In the genomic region with DNA sequence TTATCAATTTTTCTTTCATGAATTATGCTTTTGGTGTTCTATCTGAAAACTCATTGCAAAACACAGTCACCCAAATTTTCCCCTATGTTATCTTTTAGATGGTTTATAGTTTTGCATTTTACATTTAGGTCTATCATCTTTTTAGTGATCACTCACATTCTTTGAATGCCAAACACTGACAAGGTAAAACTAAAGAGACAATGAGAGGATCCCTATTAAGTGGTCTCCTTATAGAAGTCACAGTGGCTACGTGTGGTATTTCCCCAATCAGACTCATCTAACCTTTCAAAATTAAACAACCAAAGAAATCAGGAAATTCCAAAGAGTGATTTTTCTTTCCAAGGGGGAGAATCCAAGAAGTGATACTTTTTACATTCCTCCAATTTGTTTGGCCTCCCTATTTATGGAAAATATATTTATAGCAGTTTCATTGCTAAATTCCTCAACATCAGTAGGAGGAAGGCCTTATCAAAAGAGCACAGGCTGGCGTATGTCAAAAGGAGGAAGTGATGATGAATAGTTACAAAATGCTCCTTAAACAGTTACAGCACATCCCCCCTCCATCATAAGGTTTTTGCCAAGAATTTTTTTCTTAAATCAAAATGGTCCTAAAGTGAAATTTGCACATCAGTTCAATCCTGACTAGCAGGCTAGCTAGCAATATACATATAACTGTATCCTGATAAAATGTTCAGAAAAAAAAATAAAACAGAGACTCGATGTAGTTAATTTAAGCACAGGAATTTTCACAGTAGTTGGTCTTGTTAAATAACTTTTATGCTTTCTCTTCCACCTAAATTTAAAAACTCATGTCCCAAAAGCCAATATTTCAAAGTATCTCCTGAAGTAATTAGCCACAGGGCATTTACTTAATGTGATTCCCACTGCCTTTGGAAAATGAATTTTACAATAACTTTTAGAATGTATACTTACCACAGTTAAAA, we compare ENCODE assay signal across 15 cellular contexts.
DNase-seq lines count a peak whose midpoint lies in the region; ATAC-seq and TF ChIP-seq lines count a peak whose summit lies in the region.
"Had no signal": no experiment of that assay in that cellular context is flagged by ENCODE, and none has a peak within 500 bp of the region (broad histone marks: within the 10 kb centered on the region; RNA-seq: fewer than 3 reads in every experiment).

No MANE protein-coding gene starts in this region.

- H3K9me3 ChIP-seq in endodermal cell (ENCODE audit: control insufficient read depth, low read length): peaks cover 9% of the 10 kb centered on the region
- no peaks in the 10 kb centered on the region for H3K9me3 ChIP-seq in naive thymus-derived CD4-positive, alpha-beta T cell (ENCODE audit: control insufficient read depth in 2 of 3, low read length in 3 of 3)
- H3K9me3 ChIP-seq in PC-9 (ENCODE audit: insufficient read depth, low read depth): no peaks in the 10 kb centered on the region

- no peak overlapping the region for H3K27ac Mint-ChIP-seq in endodermal cell
- H3K27ac Mint-ChIP-seq in naive thymus-derived CD4-positive, alpha-beta T cell: no peak overlapping the region
- H3K27ac Mint-ChIP-seq: activated naive CD4-positive, alpha-beta T cell treated with anti-CD3 and anti-CD28 coated beads, Interleukin-2, amount 50 U/mL, for 24 hours; CD14-positive monocyte; dendritic cell treated with granulocyte-macrophage colony-stimulating factor and Interleukin-4, amounts not matched to agents 40 ng/mL and 50 ng/mL, for 4 days; memory B cell; stimulated activated naive CD8-positive, alpha-beta T cell treated with anti-CD3 and anti-CD28 coated beads, Interleukin-15, amount 100 ng/mL, for 72 hours had no signal

- H2AFZ ChIP-seq in PC-9: no peak overlapping the region

- H3K4me3 Mint-ChIP-seq in endodermal cell: no peak overlapping the region
- no peak overlapping the region for H3K4me3 Mint-ChIP-seq in naive thymus-derived CD4-positive, alpha-beta T cell
- H3K4me3 Mint-ChIP-seq: activated naive CD4-positive, alpha-beta T cell treated with anti-CD3 and anti-CD28 coated beads, Interleukin-2, amount 50 U/mL, for 24 hours; CD14-positive monocyte; dendritic cell treated with granulocyte-macrophage colony-stimulating factor and Interleukin-4, amounts not matched to agents 40 ng/mL and 50 ng/mL, for 4 days; memory B cell; stimulated activated naive CD8-positive, alpha-beta T cell treated with anti-CD3 and anti-CD28 coated beads, Interleukin-15, amount 100 ng/mL, for 72 hours had no signal

- H3K4me1 Mint-ChIP-seq in endodermal cell: peaks cover 12% of the 10 kb centered on the region
- H3K4me1 Mint-ChIP-seq in naive thymus-derived CD4-positive, alpha-beta T cell: peaks cover 0 to 2% (median 0%) of the 10 kb centered on the region in 7 donors
- H3K4me1 Mint-ChIP-seq: activated naive CD4-positive, alpha-beta T cell treated with anti-CD3 and anti-CD28 coated beads, Interleukin-2, amount 50 U/mL, for 24 hours; memory B cell; stimulated activated naive CD8-positive, alpha-beta T cell treated with anti-CD3 and anti-CD28 coated beads, Interleukin-15, amount 100 ng/mL, for 72 hours had no signal

- no peaks in the 10 kb centered on the region for H3K27me3 Mint-ChIP-seq in endodermal cell (ENCODE audit: insufficient read depth)
- H3K27me3 Mint-ChIP-seq in naive thymus-derived CD4-positive, alpha-beta T cell: peaks cover 0 to 2% (median 0%) of the 10 kb centered on the region in 5 donors
- H3K27me3 Mint-ChIP-seq: activated naive CD4-positive, alpha-beta T cell treated with anti-CD3 and anti-CD28 coated beads, Interleukin-2, amount 50 U/mL, for 24 hours; dendritic cell treated with granulocyte-macrophage colony-stimulating factor and Interleukin-4, amounts not matched to agents 40 ng/mL and 50 ng/mL, for 4 days; memory B cell; stimulated activated naive CD8-positive, alpha-beta T cell treated with anti-CD3 and anti-CD28 coated beads, Interleukin-15, amount 100 ng/mL, for 72 hours had no signal

- intact Hi-C loops in naive thymus-derived CD4-positive, alpha-beta T cell (cut with micrococcal nuclease): no loop called here
- intact Hi-C loops in PC-9 (cut with micrococcal nuclease; ENCODE audit: unreplicated experiment): no loop called here

- peak; percentile 41 for ATAC-seq in naive thymus-derived CD4-positive, alpha-beta T cell
- ATAC-seq in GM21367 (IDR thresholded peaks at IDR 0.05; ENCODE audit: unreplicated experiment) (no peak), GM18868 (IDR thresholded peaks at IDR 0.05; ENCODE audit: unreplicated experiment) (no peak)
- ATAC-seq: stimulated activated naive CD8-positive, alpha-beta T cell treated with anti-CD3 and anti-CD28 coated beads, Interleukin-15, amount 100 ng/mL, for 72 hours had no signal

- BruUV-seq in PC-9 (replicated peaks; lab: Mats Ljungman, UMichigan): no TSS peak

- DNase-seq in GM03348 (ENCODE audit: low spot score) (peak; percentile 30), NOMO-1 (lab: John Stamatoyannopoulos, UW; ENCODE audit: unreplicated experiment in 2 of 2) (peak; percentile 70 to 78), endodermal cell (no peak), PC-9 (no peak)
- DNase-seq in naive thymus-derived CD4-positive, alpha-beta T cell: no peak
- DNase-seq in effector CD4-positive, alpha-beta T cell: no peak
- DNase-seq: NCI-H187; stimulated activated CD4-positive, alpha-beta T cell treated with anti-CD3 and anti-CD28 coated beads, Interleukin-4, amount 100 ng/mL, for 24 hours; stimulated activated naive CD8-positive, alpha-beta T cell treated with anti-CD3 and anti-CD28 coated beads, Interleukin-15, amount 100 ng/mL, for 72 hours had no signal

- no peak overlapping the region for H3K9ac ChIP-seq in endodermal cell (ENCODE audit: extremely low read depth, low read length, poor library complexity, severe bottlenecking)

- peaks cover 13% of the 10 kb centered on the region for H3K9me3 Mint-ChIP-seq in endodermal cell
- H3K9me3 Mint-ChIP-seq in naive thymus-derived CD4-positive, alpha-beta T cell: peaks cover 0 to 11% (median 3%) of the 10 kb centered on the region in 11 donors
- H3K9me3 Mint-ChIP-seq: dendritic cell treated with granulocyte-macrophage colony-stimulating factor and Interleukin-4, amounts not matched to agents 40 ng/mL and 50 ng/mL, for 4 days; stimulated activated naive CD8-positive, alpha-beta T cell treated with anti-CD3 and anti-CD28 coated beads, Interleukin-15, amount 100 ng/mL, for 72 hours had no signal

- TF ChIP-seq CTCF in endodermal cell (conservative IDR thresholded peaks at IDR 0.05) (no peak), PC-9 (conservative IDR thresholded peaks at IDR 0.05) (no peak)

- no peaks in the 10 kb centered on the region for H3K79me2 ChIP-seq in PC-9 (ENCODE audit: low read depth)

- H3K27ac ChIP-seq in endodermal cell (ENCODE audit: low read depth, low read length) (peak overlapping the region; percentile 65), PC-9 (no peak overlapping the region)
- H3K27ac ChIP-seq in naive thymus-derived CD4-positive, alpha-beta T cell (ENCODE audit: low read depth, low read length): no peak overlapping the region

- no peak overlapping the region for H3K4me2 ChIP-seq in PC-9

- CTCF ChIA-PET in naive thymus-derived CD4-positive, alpha-beta T cell (lab: Charles Lee): no interaction called here
- CTCF ChIA-PET in PC-9 (lab: Charles Lee): no interaction called here

- H3K4me1 ChIP-seq in endodermal cell (ENCODE audit: control insufficient read depth, insufficient read depth, low read length) (peaks cover 3% of the 10 kb centered on the region), PC-9 (replicated peaks; ENCODE audit: insufficient read depth) (no peaks in the 10 kb centered on the region)
- H3K4me1 ChIP-seq in naive thymus-derived CD4-positive, alpha-beta T cell (ENCODE audit: control insufficient read depth in 2 of 2, insufficient read depth in 2 of 2, low read length in 2 of 2): no peaks in the 10 kb centered on the region

- H3K4me3 ChIP-seq in endodermal cell (ENCODE audit: low read length) (no peak overlapping the region), PC-9 (no peak overlapping the region)
- no peak overlapping the region for H3K4me3 ChIP-seq in naive thymus-derived CD4-positive, alpha-beta T cell (ENCODE audit: low read length)

- H3K36me3 ChIP-seq in endodermal cell (ENCODE audit: control insufficient read depth, insufficient read depth, low read length) (no peaks in the 10 kb centered on the region), PC-9 (ENCODE audit: low read depth) (no peaks in the 10 kb centered on the region)
- H3K36me3 ChIP-seq in naive thymus-derived CD4-positive, alpha-beta T cell (ENCODE audit: control insufficient read depth in 2 of 3, insufficient read depth in 3 of 3, low read length in 3 of 3): no peaks in the 10 kb centered on the region

- no peaks in the 10 kb centered on the region for H3K9me2 ChIP-seq in PC-9 (ENCODE audit: insufficient read depth)

- no peaks in the 10 kb centered on the region for H3K27me3 ChIP-seq in endodermal cell (ENCODE audit: control insufficient read depth, insufficient read depth, low read length, poor library complexity, severe bottlenecking)
- H3K27me3 ChIP-seq in naive thymus-derived CD4-positive, alpha-beta T cell (ENCODE audit: control insufficient read depth in 2 of 2, insufficient read depth in 2 of 2, low read length in 2 of 2): no peaks in the 10 kb centered on the region
- no peaks in the 10 kb centered on the region for H3K27me3 ChIP-seq in PC-9 (ENCODE audit: insufficient read depth, low read depth)

- no peaks in the 10 kb centered on the region for H4K20me1 ChIP-seq in PC-9 (ENCODE audit: insufficient read depth)

- 80% methylated on average over 3 of the region's 3 CpGs; no CpG with 5 or more reads in 1 of the 2 experiments for WGBS in endodermal cell (ENCODE audit: insufficient coverage in 1 of 2, insufficient read length in 1 of 2), 2 experiments

- H3F3A ChIP-seq in PC-9 (ENCODE audit: insufficient read depth, low read depth): no peaks in the 10 kb centered on the region

- peaks cover 36% of the 10 kb centered on the region for H3K36me3 Mint-ChIP-seq in endodermal cell (ENCODE audit: low read depth)
- H3K36me3 Mint-ChIP-seq in naive thymus-derived CD4-positive, alpha-beta T cell: no peaks in the 10 kb centered on the region
- H3K36me3 Mint-ChIP-seq: activated naive CD4-positive, alpha-beta T cell treated with anti-CD3 and anti-CD28 coated beads, Interleukin-2, amount 50 U/mL, for 24 hours; CD14-positive monocyte; memory B cell had no signal

- POLR2A ChIA-PET in naive thymus-derived CD4-positive, alpha-beta T cell (lab: Charles Lee): no interaction called here
- POLR2A ChIA-PET in PC-9 (lab: Charles Lee; ENCODE audit: unreplicated experiment): no interaction called here

Comparison
In these comparisons a context has a peak if more than half of its experiments do, and no peak if none do; other contexts are left out.
1. DNase-seq: peak in GM03348 (single experiment) and NOMO-1 (2 of 2); none in endodermal cell (single experiment), naive thymus-derived CD4-positive, alpha-beta T cell (0 of 9), PC-9 (0 of 2) and effector CD4-positive, alpha-beta T cell (single experiment).